ENCODE assay signal across 8 cellular contexts in genomic region chrX:23668335-23668734, GRCh38. TPM values are rescaled to one million over a fixed set of nuclear protein-coding genes. Genes with fewer than 3 reads are reported as not detected.
DNase-seq lines count a peak whose midpoint lies in the region; ATAC-seq and TF ChIP-seq lines count a peak whose summit lies in the region.

No MANE protein-coding gene starts in this region.

- no peaks in the 10 kb centered on the region for H3K9me3 ChIP-seq in CD8-positive, alpha-beta T cell (ENCODE audit: low read length)
- no peaks in the 10 kb centered on the region for H3K9me3 ChIP-seq in SJSA1 (replicated peaks)
- H3K9me3 ChIP-seq in stomach smooth muscle (ENCODE audit: control insufficient read depth in 2 of 2, low read length in 2 of 2), result no peaks in the 10 kb centered on the region

- H3K4me1 ChIP-seq in CD8-positive, alpha-beta T cell (ENCODE audit: insufficient read depth, low read length), result peaks cover 4% of the 10 kb centered on the region
- peaks cover 4% of the 10 kb centered on the region; the same call in 1 of the 2 replicates for H3K4me1 ChIP-seq in SJSA1 (replicated peaks)
- no peaks in the 10 kb centered on the region for H3K4me1 ChIP-seq in stomach smooth muscle (ENCODE audit: control insufficient read depth, insufficient read depth, low read length)

- no peaks in the 10 kb centered on the region for H3K36me3 ChIP-seq in CD8-positive, alpha-beta T cell (ENCODE audit: insufficient read depth, low read length)
- H3K36me3 ChIP-seq in SJSA1 (peaks cover 7% of the 10 kb centered on the region; the same call in 1 of the 2 replicates), stomach smooth muscle (ENCODE audit: control insufficient read depth in 2 of 2, insufficient read depth in 2 of 2, low read length in 2 of 2) (no peaks in the 10 kb centered on the region)

- no peak for TF ChIP-seq CTCF in CD8-positive, alpha-beta T cell (IDR thresholded peaks at IDR 0.05)
- no peak for TF ChIP-seq CTCF in glutamatergic neuron (IDR thresholded peaks at IDR 0.05; ENCODE audit: partially characterized antibody, unreplicated experiment)

- peak overlapping the region; percentile 92 for H3K4me3 Mint-ChIP-seq in CD8-positive, alpha-beta T cell
- peak overlapping the region; percentile 79 for H3K4me3 Mint-ChIP-seq in glutamatergic neuron (ENCODE audit: unreplicated experiment)

- peak overlapping the region in 1 of 2 donors; percentile 74 for H3K9ac ChIP-seq in stomach smooth muscle (ENCODE audit: low read length in 2 of 2)

- H3K4me3 ChIP-seq in CD8-positive, alpha-beta T cell (ENCODE audit: low read depth, low read length), result peak overlapping the region; percentile 67
- peak overlapping the region; percentile 72 for H3K4me3 ChIP-seq in SJSA1
- H3K4me3 ChIP-seq in stomach smooth muscle (ENCODE audit: low read length in 2 of 2), result peak overlapping the region; percentile 60 to 78

- peak overlapping the region; percentile 82 for H3K27ac Mint-ChIP-seq in CD8-positive, alpha-beta T cell
- no peak overlapping the region for H3K27ac Mint-ChIP-seq in glutamatergic neuron (ENCODE audit: unreplicated experiment)

- CTCF ChIA-PET in CD8-positive, alpha-beta T cell (lab: Charles Lee), result no interaction called here

- no peak overlapping the region for H3K27ac ChIP-seq in CD8-positive, alpha-beta T cell (ENCODE audit: low read depth, low read length)
- H3K27ac ChIP-seq in SJSA1 (no peak overlapping the region), stomach smooth muscle (ENCODE audit: low read length) (no peak overlapping the region)

- POLR2A ChIA-PET in CD8-positive, alpha-beta T cell (lab: Charles Lee), result interaction anchor here (1.5 kb wide), 1 partner anchor 357 kb away, joined by 3 read pairs; no protein-coding TSS in a partner anchor

- DNase-seq in CD8-positive, alpha-beta T cell, result no peak
- DNase-seq in SJSA1 (ENCODE audit: low read depth in 1 of 2, low spot score in 2 of 2) (no peak), glutamatergic neuron (no peak), DMS 273 treated with DMSO at 0.1 percent for 48 hours (lab: John Stamatoyannopoulos, UW) (no peak), COLO668 (lab: John Stamatoyannopoulos, UW; ENCODE audit: unreplicated experiment) (no peak), NCI-H1417 treated with DMSO at 0.1 percent for 48 hours (lab: John Stamatoyannopoulos, UW) (no peak)

- no peaks in the 10 kb centered on the region for H3K27me3 Mint-ChIP-seq in CD8-positive, alpha-beta T cell (ENCODE audit: low read depth)
- no peaks in the 10 kb centered on the region for H3K27me3 Mint-ChIP-seq in glutamatergic neuron (ENCODE audit: unreplicated experiment)

- peaks cover 20% of the 10 kb centered on the region for H3K4me1 Mint-ChIP-seq in CD8-positive, alpha-beta T cell (ENCODE audit: low read depth)
- H3K4me1 Mint-ChIP-seq in glutamatergic neuron (ENCODE audit: low read depth, unreplicated experiment), result no peaks in the 10 kb centered on the region

- ATAC-seq in CD8-positive, alpha-beta T cell, result no peak
- ATAC-seq in GM21825 (IDR thresholded peaks at IDR 0.05; ENCODE audit: unreplicated experiment), result peak; percentile 43

- H3K36me3 Mint-ChIP-seq in CD8-positive, alpha-beta T cell, result peaks cover 22% of the 10 kb centered on the region
- no peaks in the 10 kb centered on the region for H3K36me3 Mint-ChIP-seq in glutamatergic neuron (ENCODE audit: unreplicated experiment)

- intact Hi-C loops in CD8-positive, alpha-beta T cell (cut with DNase I, micrococcal nuclease), result loop anchor here (2.0 to 10.0 kb wide), 3 partner anchors 74 to 484 kb away; partner anchors contain the start of genes ACOT9 (in 1 of the 2) and KLHL15 (in 1 of the 2)

- H3K27me3 ChIP-seq in CD8-positive, alpha-beta T cell (ENCODE audit: insufficient read depth, low read length), result no peaks in the 10 kb centered on the region
- H3K27me3 ChIP-seq in SJSA1 (replicated peaks) (no peaks in the 10 kb centered on the region), stomach smooth muscle (ENCODE audit: control insufficient read depth in 1 of 2, insufficient read depth in 2 of 2, low read length in 2 of 2) (no peaks in the 10 kb centered on the region)

- no peaks in the 10 kb centered on the region for H3K9me3 Mint-ChIP-seq in CD8-positive, alpha-beta T cell
- H3K9me3 Mint-ChIP-seq in glutamatergic neuron (ENCODE audit: unreplicated experiment), result no peaks in the 10 kb centered on the region

RNA-seq across cellular contexts. Expression of gene PRDX4, which starts 1.0 kb away (rescaled TPM):
- total RNA-seq in CD8-positive, alpha-beta T cell, result 1 to 10 TPM; 2.2 to 3.6 TPM
- total RNA-seq in SJSA1 (2014; rRNA removed; shearing (Covaris generic)), result 176 and 357 TPM in 2 replicates
- 35.5 TPM for total RNA-seq in glutamatergic neuron (ENCODE audit: unreplicated experiment)
